ENCODE assay signal across 21 cellular contexts in the genomic region with DNA sequence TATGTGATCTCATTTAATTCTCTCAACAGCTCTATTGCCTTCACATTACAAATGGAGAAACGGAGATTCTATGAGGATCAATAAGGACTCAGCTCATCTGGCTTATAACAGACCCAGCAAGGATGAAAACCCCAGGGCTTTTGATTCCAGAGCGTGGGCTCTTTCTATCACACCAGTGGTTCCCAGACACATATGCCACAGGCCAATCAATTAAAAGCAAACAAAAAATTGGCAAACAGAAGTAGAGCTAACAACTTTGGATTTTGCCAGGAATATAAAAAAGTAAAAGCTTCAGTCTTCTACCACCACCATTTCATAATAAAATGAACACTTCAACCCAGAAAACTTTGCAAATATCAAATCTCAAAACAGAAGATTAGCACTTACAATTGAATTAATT.
DNase-seq lines count a peak whose midpoint lies in the region; ATAC-seq lines count a peak whose summit lies in the region.
"Had no signal": no experiment of that assay in that cellular context is flagged by ENCODE, and none has a peak within 500 bp of the region (broad histone marks: within the 10 kb centered on the region; RNA-seq: fewer than 3 reads in every experiment).

No MANE protein-coding gene starts in this region.

- ATAC-seq in left lobe of liver (peak; percentile 55), GM21528 (IDR thresholded peaks at IDR 0.05; ENCODE audit: low FRiP score, unreplicated experiment) (no peak)
- ATAC-seq: GM12878 had no signal

- DNase-seq in NCI-H446 (lab: John Stamatoyannopoulos, UW) = peak; percentile 49 to 66
- DNase-seq in NCI-H446 treated with DMSO at 0.1 percent for 48 hours (lab: John Stamatoyannopoulos, UW) = peak; percentile 71
- no peak for DNase-seq in left lobe of liver (ENCODE audit: low spot score)
- DNase-seq in retina = no peak
- DNase-seq: 8988T; ACHN; BE2C; C1 segment of cervical spinal cord; CD4-positive, alpha-beta memory T cell; CD4-positive, CD25-positive, alpha-beta regulatory T cell; CD8-positive, alpha-beta memory T cell; COR-L47; DMS 273 treated with DMSO at 0.1 percent for 48 hours; DMS153; DMS53; DMS79; DND-41; EL; GDM1 had no signal

Comparison
In these comparisons a context has a peak if more than half of its experiments do, and no peak if none do; other contexts are left out.
1. DNase-seq: peak in NCI-H446 (2 of 2) and NCI-H446 treated with DMSO at 0.1 percent for 48 hours (single experiment); none in left lobe of liver (single experiment) and retina (single experiment).